Comparison of ENCODE assay signal across 11 cellular contexts in genomic region chr12:64010069-64010686, GRCh38.
DNase-seq lines count a peak whose midpoint lies in the region; ATAC-seq and TF ChIP-seq lines count a peak whose summit lies in the region.
"Had no signal": no experiment of that assay in that cellular context is flagged by ENCODE, and none has a peak within 500 bp of the region (broad histone marks: within the 10 kb centered on the region; RNA-seq: fewer than 3 reads in every experiment).

No MANE protein-coding gene starts in this region.

- peak; percentile 64 for ATAC-seq in GM19035 (IDR thresholded peaks at IDR 0.05; ENCODE audit: unreplicated experiment)
- peak; percentile 92 for ATAC-seq in HG02981 (IDR thresholded peaks at IDR 0.05; ENCODE audit: unreplicated experiment)
- peak; percentile 34; the same call in 1 of the 2 replicates for ATAC-seq in WTC11

- no peaks in the 10 kb centered on the region for H4K20me1 ChIP-seq in osteoblast (ENCODE audit: insufficient read depth, low read length)

- in situ Hi-C loops in G401 (cut with HindIII; ENCODE audit: low sequenced_read_pairs): no loop called here

- peaks cover 40% of the 10 kb centered on the region for H3K79me2 ChIP-seq in osteoblast (ENCODE audit: insufficient read depth, low read length)

- peaks cover 20% of the 10 kb centered on the region for H3K9me3 Mint-ChIP-seq in WTC11
- H3K9me3 Mint-ChIP-seq: central memory CD8-positive, alpha-beta T cell had no signal

- peak overlapping the region; percentile 82; the same call in 1 of the 2 replicates for H3K27ac Mint-ChIP-seq in WTC11

- DNase-seq in WTC11 (ENCODE audit: low spot score): no peak
- DNase-seq in osteoblast (ENCODE audit: insufficient read length, low spot score, missing footprints): peak; percentile 37
- DNase-seq in COLO668 (lab: John Stamatoyannopoulos, UW; ENCODE audit: unreplicated experiment): no peak
- no peak for DNase-seq in NCI-H1694 (lab: John Stamatoyannopoulos, UW)
- DNase-seq in NCI-H82 treated with DMSO at 0.1 percent for 48 hours (lab: John Stamatoyannopoulos, UW; ENCODE audit: unreplicated experiment): no peak
- DNase-seq in G401 (ENCODE audit: low spot score): no peak
- DNase-seq: naive B cell, SJCRH30 had no signal

- peaks cover 48% of the 10 kb centered on the region for H3K4me1 ChIP-seq in osteoblast (ENCODE audit: insufficient read depth, low read length)

- peaks cover 16% of the 10 kb centered on the region for H3K36me3 Mint-ChIP-seq in WTC11
- H3K36me3 Mint-ChIP-seq: naive B cell had no signal

- H3K4me3 Mint-ChIP-seq in WTC11: no peak overlapping the region
- H3K4me3 Mint-ChIP-seq: central memory CD8-positive, alpha-beta T cell; naive B cell had no signal

- no peak overlapping the region for H2AFZ ChIP-seq in osteoblast (ENCODE audit: low read length)

- peaks cover 6% of the 10 kb centered on the region; the same call in 1 of the 2 replicates for H3K4me1 Mint-ChIP-seq in WTC11
- H3K4me1 Mint-ChIP-seq: central memory CD8-positive, alpha-beta T cell; naive B cell had no signal

- peak overlapping the region; percentile 47 for H3K4me2 ChIP-seq in osteoblast (ENCODE audit: insufficient read depth, low read length)

- H3K9me3 ChIP-seq in osteoblast (ENCODE audit: low read depth, low read length): no peaks in the 10 kb centered on the region
- H3K9me3 ChIP-seq: SJCRH30 had no signal

- H3K27ac ChIP-seq in osteoblast (ENCODE audit: low read depth, low read length): peak overlapping the region; percentile 84
- H3K27ac ChIP-seq: SJCRH30 had no signal

- TF ChIP-seq CTCF in WTC11 (IDR thresholded peaks at IDR 0.05) (no peak), osteoblast (IDR thresholded peaks at IDR 0.05; ENCODE audit: extremely low read depth, low read depth, low read length) (no peak)

- POLR2A ChIA-PET in WTC11 (lab: Charles Lee): no interaction called here

- CTCF ChIA-PET in WTC11 (lab: Charles Lee): no interaction called here

- no peak overlapping the region for H3K4me3 ChIP-seq in osteoblast (ENCODE audit: insufficient read depth, low read length)
- H3K4me3 ChIP-seq: SJCRH30 had no signal

- no peaks in the 10 kb centered on the region for H3K27me3 Mint-ChIP-seq in WTC11 (ENCODE audit: low read depth)
- H3K27me3 Mint-ChIP-seq: central memory CD8-positive, alpha-beta T cell; naive B cell had no signal

- no peaks in the 10 kb centered on the region for H3K36me3 ChIP-seq in osteoblast (ENCODE audit: insufficient read depth, low read length)
- H3K36me3 ChIP-seq: SJCRH30 had no signal

- H3K27me3 ChIP-seq in osteoblast (ENCODE audit: insufficient read depth, low read length): no peaks in the 10 kb centered on the region
- H3K27me3 ChIP-seq: SJCRH30 had no signal

TF ChIP-seq in WTC11, 78 proteins besides CTCF, POLR2A, EP300 and RAD21:
- no peak for TF ChIP-seq NFE2L1 (CRISPR knock-in tag; IDR thresholded peaks at IDR 0.05)
- TF ChIP-seq, protein P1, sequence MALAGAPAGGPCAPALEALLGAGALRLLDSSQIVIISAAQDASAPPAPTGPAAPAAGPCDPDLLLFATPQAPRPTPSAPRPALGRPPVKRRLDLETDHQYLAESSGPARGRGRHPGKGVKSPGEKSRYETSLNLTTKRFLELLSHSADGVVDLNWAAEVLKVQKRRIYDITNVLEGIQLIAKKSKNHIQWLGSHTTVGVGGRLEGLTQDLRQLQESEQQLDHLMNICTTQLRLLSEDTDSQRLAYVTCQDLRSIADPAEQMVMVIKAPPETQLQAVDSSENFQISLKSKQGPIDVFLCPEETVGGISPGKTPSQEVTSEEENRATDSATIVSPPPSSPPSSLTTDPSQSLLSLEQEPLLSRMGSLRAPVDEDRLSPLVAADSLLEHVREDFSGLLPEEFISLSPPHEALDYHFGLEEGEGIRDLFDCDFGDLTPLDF (CRISPR knock-in tag; IDR thresholded peaks at IDR 0.05): no peak

Comparison
In these comparisons a context has a peak if more than half of its experiments do, and no peak if none do; other contexts are left out.
1. ATAC-seq: peak in every context shown above with its lines; median percentile 92 in HG02981; 64 in GM19035; 34 in WTC11.